1 cellular context compared by ENCODE assay signal in the genomic region with DNA sequence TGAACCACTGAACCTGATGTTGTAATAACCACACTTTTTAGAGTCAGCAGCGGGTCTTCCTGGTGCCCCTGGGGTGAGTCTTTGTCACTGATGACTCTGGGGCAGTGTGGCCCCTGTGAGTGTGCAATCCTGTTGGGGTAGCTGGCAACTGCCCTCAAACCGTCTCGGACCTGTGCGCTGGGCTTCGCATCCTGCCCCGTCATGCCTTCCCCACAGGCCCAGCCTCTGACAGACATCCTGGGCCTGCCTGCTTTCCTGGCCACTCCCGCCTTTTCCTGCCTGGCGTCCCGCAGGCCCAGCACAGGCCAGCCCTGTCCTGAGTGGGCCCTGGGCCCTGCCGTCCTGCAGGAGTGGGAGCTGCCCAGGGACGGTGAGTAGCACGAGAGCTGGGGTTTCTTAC.
TF ChIP-seq lines count a peak whose summit lies in the region.

No MANE protein-coding gene starts in this region.

TF ChIP-seq in GM23338, 12 proteins besides CTCF, POLR2A, EP300 and RAD21 (continued from another document):
- TF ChIP-seq, protein P1, sequence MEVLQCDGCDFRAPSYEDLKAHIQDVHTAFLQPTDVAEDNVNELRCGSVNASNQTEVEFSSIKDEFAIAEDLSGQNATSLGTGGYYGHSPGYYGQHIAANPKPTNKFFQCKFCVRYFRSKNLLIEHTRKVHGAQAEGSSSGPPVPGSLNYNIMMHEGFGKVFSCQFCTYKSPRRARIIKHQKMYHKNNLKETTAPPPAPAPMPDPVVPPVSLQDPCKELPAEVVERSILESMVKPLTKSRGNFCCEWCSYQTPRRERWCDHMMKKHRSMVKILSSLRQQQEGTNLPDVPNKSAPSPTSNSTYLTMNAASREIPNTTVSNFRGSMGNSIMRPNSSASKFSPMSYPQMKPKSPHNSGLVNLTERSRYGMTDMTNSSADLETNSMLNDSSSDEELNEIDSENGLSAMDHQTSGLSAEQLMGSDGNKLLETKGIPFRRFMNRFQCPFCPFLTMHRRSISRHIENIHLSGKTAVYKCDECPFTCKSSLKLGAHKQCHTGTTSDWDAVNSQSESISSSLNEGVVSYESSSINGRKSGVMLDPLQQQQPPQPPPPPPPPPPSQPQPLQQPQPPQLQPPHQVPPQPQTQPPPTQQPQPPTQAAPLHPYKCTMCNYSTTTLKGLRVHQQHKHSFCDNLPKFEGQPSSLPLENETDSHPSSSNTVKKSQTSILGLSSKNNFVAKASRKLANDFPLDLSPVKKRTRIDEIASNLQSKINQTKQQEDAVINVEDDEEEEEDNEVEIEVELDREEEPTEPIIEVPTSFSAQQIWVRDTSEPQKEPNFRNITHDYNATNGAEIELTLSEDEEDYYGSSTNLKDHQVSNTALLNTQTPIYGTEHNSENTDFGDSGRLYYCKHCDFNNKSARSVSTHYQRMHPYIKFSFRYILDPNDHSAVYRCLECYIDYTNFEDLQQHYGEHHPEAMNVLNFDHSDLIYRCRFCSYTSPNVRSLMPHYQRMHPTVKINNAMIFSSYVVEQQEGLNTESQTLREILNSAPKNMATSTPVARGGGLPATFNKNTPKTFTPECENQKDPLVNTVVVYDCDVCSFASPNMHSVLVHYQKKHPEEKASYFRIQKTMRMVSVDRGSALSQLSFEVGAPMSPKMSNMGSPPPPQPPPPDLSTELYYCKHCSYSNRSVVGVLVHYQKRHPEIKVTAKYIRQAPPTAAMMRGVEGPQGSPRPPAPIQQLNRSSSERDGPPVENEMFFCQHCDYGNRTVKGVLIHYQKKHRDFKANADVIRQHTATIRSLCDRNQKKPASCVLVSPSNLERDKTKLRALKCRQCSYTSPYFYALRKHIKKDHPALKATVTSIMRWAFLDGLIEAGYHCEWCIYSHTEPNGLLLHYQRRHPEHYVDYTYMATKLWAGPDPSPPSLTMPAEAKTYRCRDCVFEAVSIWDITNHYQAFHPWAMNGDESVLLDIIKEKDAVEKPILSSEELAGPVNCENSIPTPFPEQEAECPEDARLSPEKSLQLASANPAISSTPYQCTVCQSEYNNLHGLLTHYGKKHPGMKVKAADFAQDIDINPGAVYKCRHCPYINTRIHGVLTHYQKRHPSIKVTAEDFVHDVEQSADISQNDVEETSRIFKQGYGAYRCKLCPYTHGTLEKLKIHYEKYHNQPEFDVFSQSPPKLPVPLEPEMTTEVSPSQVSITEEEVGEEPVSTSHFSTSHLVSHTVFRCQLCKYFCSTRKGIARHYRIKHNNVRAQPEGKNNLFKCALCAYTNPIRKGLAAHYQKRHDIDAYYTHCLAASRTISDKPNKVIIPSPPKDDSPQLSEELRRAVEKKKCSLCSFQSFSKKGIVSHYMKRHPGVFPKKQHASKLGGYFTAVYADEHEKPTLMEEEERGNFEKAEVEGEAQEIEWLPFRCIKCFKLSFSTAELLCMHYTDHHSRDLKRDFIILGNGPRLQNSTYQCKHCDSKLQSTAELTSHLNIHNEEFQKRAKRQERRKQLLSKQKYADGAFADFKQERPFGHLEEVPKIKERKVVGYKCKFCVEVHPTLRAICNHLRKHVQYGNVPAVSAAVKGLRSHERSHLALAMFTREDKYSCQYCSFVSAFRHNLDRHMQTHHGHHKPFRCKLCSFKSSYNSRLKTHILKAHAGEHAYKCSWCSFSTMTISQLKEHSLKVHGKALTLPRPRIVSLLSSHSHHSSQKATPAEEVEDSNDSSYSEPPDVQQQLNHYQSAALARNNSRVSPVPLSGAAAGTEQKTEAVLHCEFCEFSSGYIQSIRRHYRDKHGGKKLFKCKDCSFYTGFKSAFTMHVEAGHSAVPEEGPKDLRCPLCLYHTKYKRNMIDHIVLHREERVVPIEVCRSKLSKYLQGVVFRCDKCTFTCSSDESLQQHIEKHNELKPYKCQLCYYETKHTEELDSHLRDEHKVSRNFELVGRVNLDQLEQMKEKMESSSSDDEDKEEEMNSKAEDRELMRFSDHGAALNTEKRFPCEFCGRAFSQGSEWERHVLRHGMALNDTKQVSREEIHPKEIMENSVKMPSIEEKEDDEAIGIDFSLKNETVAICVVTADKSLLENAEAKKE (CRISPR knock-in tag; IDR thresholded peaks at IDR 0.05), result no peak
